8 cellular contexts compared by ENCODE assay signal in the genomic region with DNA sequence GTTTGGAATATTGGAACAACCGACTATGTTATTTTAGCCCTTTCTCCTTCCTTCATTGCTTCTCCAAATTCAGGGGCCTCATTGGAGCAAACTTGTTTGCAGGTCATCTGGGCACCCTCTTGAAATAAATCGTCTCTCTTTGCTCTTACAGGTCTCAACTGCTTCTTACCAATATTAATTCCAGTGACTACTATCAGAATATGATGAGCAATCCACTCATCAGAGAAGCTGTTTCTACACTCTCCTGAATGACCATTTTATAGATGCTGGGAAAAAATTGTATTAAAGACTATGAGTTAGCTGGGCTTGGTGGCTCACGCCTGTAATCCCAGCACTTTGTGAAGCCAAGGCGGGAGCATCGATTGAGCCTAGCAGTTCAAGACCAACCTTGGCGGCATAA. TPM values are rescaled to one million over a fixed set of nuclear protein-coding genes. Genes with fewer than 3 reads are reported as not detected.
A peak's percentile ranks its signal among the peaks of the same experiment; 100 is the strongest.
DNase-seq lines count a peak whose midpoint lies in the region; ATAC-seq and TF ChIP-seq lines count a peak whose summit lies in the region.

No MANE protein-coding gene starts in this region.

- H3K4me1 ChIP-seq in BE2C (no peaks in the 10 kb centered on the region), Karpas-422 (ENCODE audit: low read length) (peaks cover 33% of the 10 kb centered on the region), mammary epithelial cell (ENCODE audit: insufficient read depth, low read length) (peaks cover 17% of the 10 kb centered on the region)

- H3K9ac ChIP-seq in Karpas-422 (ENCODE audit: low read length) (peak overlapping the region; percentile 81), mammary epithelial cell (ENCODE audit: insufficient read depth, low read length) (no peak overlapping the region)

- H3K79me2 ChIP-seq in Karpas-422 (ENCODE audit: low read length) (no peaks in the 10 kb centered on the region), mammary epithelial cell (ENCODE audit: insufficient read depth, low read length) (no peaks in the 10 kb centered on the region)

- H3K9me3 ChIP-seq in BE2C (no peaks in the 10 kb centered on the region), Karpas-422 (ENCODE audit: low read length) (no peaks in the 10 kb centered on the region), mammary epithelial cell (replicated peaks; ENCODE audit: insufficient read depth, low read length) (no peaks in the 10 kb centered on the region)

- dilution Hi-C loops in mammary epithelial cell (cut with HindIII; ENCODE audit: low sequenced_read_pairs) = no loop called here

- H4K20me1 ChIP-seq in Karpas-422 (ENCODE audit: insufficient read depth, low read depth, low read length) = no peaks in the 10 kb centered on the region
- no peaks in the 10 kb centered on the region for H4K20me1 ChIP-seq in mammary epithelial cell (ENCODE audit: insufficient read depth, low read length)

- no peak for TF ChIP-seq CTCF in BE2C (IDR thresholded peaks at IDR 0.05; ENCODE audit: low read depth, low read length)
- TF ChIP-seq CTCF in mammary epithelial cell (conservative IDR thresholded peaks at IDR 0.05 in 1 of 2, IDR thresholded peaks at IDR 0.05 in 1 of 2; ENCODE audit: extremely low read depth in 1 of 2, insufficient read depth in 1 of 2, low read depth in 1 of 2, low read length in 2 of 2) = no peak
- TF ChIP-seq CTCF in nephron (IDR thresholded peaks at IDR 0.05; ENCODE audit: unreplicated experiment in 3 of 3) = no peak

- H3K9me3 Mint-ChIP-seq in nephron = no peaks in the 10 kb centered on the region

- H3K4me3 Mint-ChIP-seq in nephron = peak overlapping the region; percentile 35 to 80 (median 74)

- BruUV-seq in mammary epithelial cell (replicated peaks; lab: Mats Ljungman, UMichigan) = no TSS peak

- H3K27ac Mint-ChIP-seq in nephron = peak overlapping the region; percentile 92 to 99 (median 98)

- no peaks in the 10 kb centered on the region for H3K36me3 ChIP-seq in BE2C
- no peaks in the 10 kb centered on the region for H3K36me3 ChIP-seq in Karpas-422 (ENCODE audit: insufficient read depth, low read length)
- no peaks in the 10 kb centered on the region for H3K36me3 ChIP-seq in mammary epithelial cell (ENCODE audit: insufficient read depth, low read length)

- no peaks in the 10 kb centered on the region for H3K27me3 ChIP-seq in BE2C
- no peaks in the 10 kb centered on the region for H3K27me3 ChIP-seq in Karpas-422 (ENCODE audit: low read length)
- no peaks in the 10 kb centered on the region for H3K27me3 ChIP-seq in mammary epithelial cell (ENCODE audit: insufficient read depth, low read length)

- ATAC-seq in HG03521 (IDR thresholded peaks at IDR 0.05; ENCODE audit: unreplicated experiment) = no peak
- ATAC-seq in HG02973 (IDR thresholded peaks at IDR 0.05; ENCODE audit: unreplicated experiment) = no peak
- no peak for ATAC-seq in HG03139 (IDR thresholded peaks at IDR 0.05; ENCODE audit: unreplicated experiment)

- peaks cover 11% of the 10 kb centered on the region for H3K4me1 Mint-ChIP-seq in nephron

- no peaks in the 10 kb centered on the region for H3K9me2 ChIP-seq in Karpas-422 (replicated peaks; ENCODE audit: insufficient read depth, low read length)

- H3K27ac ChIP-seq in Karpas-422 (ENCODE audit: low read length) = peak overlapping the region; percentile 92
- peak overlapping the region; percentile 21 for H3K27ac ChIP-seq in mammary epithelial cell (ENCODE audit: insufficient read depth, low read depth, low read length)

- no peak for DNase-seq in BE2C
- DNase-seq in Karpas-422 = peak; percentile 61
- DNase-seq in mammary epithelial cell = no peak
- no peak for DNase-seq in activated effector memory CD4-positive, alpha-beta T cell treated with Interleukin-2 at 50 U/mL for 16 hours

- no peak overlapping the region for H2AFZ ChIP-seq in Karpas-422 (ENCODE audit: low read length)
- no peak overlapping the region for H2AFZ ChIP-seq in mammary epithelial cell (ENCODE audit: low read depth, low read length)

- H3K4me3 ChIP-seq in BE2C (ENCODE audit: low read depth, low read length) (peak overlapping the region; percentile 57), Karpas-422 (ENCODE audit: low read length) (peak overlapping the region; percentile 76), mammary epithelial cell (replicated peaks in 1 of 3; ENCODE audit: insufficient read depth in 1 of 3, low read depth in 2 of 3, low read length in 3 of 3) (no peak overlapping the region)

- CTCF ChIA-PET in mammary epithelial cell (lab: Charles Lee; ENCODE audit: low non-redundant PET) = no interaction called here

- H3K27me3 Mint-ChIP-seq in nephron (ENCODE audit: low read depth) = no peaks in the 10 kb centered on the region

- intact Hi-C loops in mammary epithelial cell (cut with micrococcal nuclease) = no loop called here

- in situ Hi-C loops in mammary epithelial cell (cut with MboI; ENCODE audit: low sequenced_read_pairs in 2 of 2) = no loop called here

- H3K36me3 Mint-ChIP-seq in nephron (ENCODE audit: low read depth) = peaks cover 9% of the 10 kb centered on the region

- H3K4me2 ChIP-seq in Karpas-422 (ENCODE audit: low read depth, low read length, poor library complexity, severe bottlenecking) (peak overlapping the region; percentile 97), mammary epithelial cell (ENCODE audit: insufficient read depth, low read depth, low read length) (no peak overlapping the region)

- WGBS in mammary epithelial cell (ENCODE audit: low coverage, missing lambda C conversion rate) = 84% methylated on average over 6 of the region's 6 CpGs

RNA-seq across cellular contexts. Expression of gene HNRNPF, which starts 12.5 kb away (rescaled TPM):
- 240 TPM for polyA plus RNA-seq in BE2C (2012; ENCODE audit: insufficient read depth, insufficient read length, low read depth)
- 160 and 269 TPM in 2 replicates for total RNA-seq in Karpas-422 (2014; rRNA removed; shearing (Covaris generic); ENCODE audit: low replicate concordance)
- total RNA-seq in mammary epithelial cell = 100 to 1,000 TPM; 149 to 228 TPM
- polyA plus RNA-seq in mammary epithelial cell = 254 TPM
- 176 TPM for polyA minus RNA-seq in mammary epithelial cell

RNA-seq across cellular contexts. Expression of gene ZNF487, which starts 15.4 kb away (rescaled TPM):
- 0.74 TPM for polyA plus RNA-seq in BE2C (2012; ENCODE audit: insufficient read depth, insufficient read length, low read depth)
- 11.5 and 11.8 TPM in 2 replicates for total RNA-seq in Karpas-422 (2014; rRNA removed; shearing (Covaris generic); ENCODE audit: low replicate concordance)
- total RNA-seq in mammary epithelial cell = 1 to 10 TPM; 3.2 to 3.8 TPM
- 2.5 TPM for polyA plus RNA-seq in mammary epithelial cell
- not detected for polyA minus RNA-seq in mammary epithelial cell

RNA-seq across cellular contexts. Expression of gene FXYD4, which starts 50.1 kb away (rescaled TPM):
- not detected for polyA plus RNA-seq in BE2C (2012; ENCODE audit: insufficient read depth, insufficient read length, low read depth)
- total RNA-seq in Karpas-422 (2014; rRNA removed; shearing (Covaris generic); ENCODE audit: low replicate concordance) = not detected in 2 replicates
- not detected for total RNA-seq in mammary epithelial cell
- not detected for polyA plus RNA-seq in mammary epithelial cell
- polyA minus RNA-seq in mammary epithelial cell = not detected

Comparison
In these comparisons a context has a peak if more than half of its experiments do, and no peak if none do; other contexts are left out.
1. H3K4me3 ChIP-seq: peak in BE2C (single experiment) and Karpas-422 (single experiment); none in mammary epithelial cell (0 of 3).